Comparison of ENCODE assay signal across 10 cellular contexts in genomic region chr21:46142581-46143473, GRCh38. TPM values are rescaled to one million over a fixed set of nuclear protein-coding genes. Genes with fewer than 3 reads are reported as not detected.
DNase-seq lines count a peak whose midpoint lies in the region; ATAC-seq, FAIRE-seq and TF ChIP-seq lines count a peak whose summit lies in the region.
"Had no signal": no experiment of that assay in that cellular context is flagged by ENCODE, and none has a peak within 500 bp of the region (broad histone marks: within the 10 kb centered on the region; RNA-seq: fewer than 3 reads in every experiment).

No MANE protein-coding gene starts in this region.

- TF ChIP-seq CTCF in HepG2 (CRISPR knock-in tag; IDR thresholded peaks at IDR 0.05) (no peak), vagina (IDR thresholded peaks at IDR 0.05) (no peak)

- peak; percentile 22 to 33; a peak in 1 of 4 replicates for TF ChIP-seq POLR2A in HepG2 (IDR thresholded peaks at IDR 0.05; ENCODE audit: insufficient read depth in 1 of 2, low read depth in 2 of 2, low read length in 2 of 2)
- TF ChIP-seq POLR2A in vagina (IDR thresholded peaks at IDR 0.05): no peak

- H3K36me3 Mint-ChIP-seq in activated naive CD4-positive, alpha-beta T cell treated with anti-CD3 and anti-CD28 coated beads, Interleukin-2, amount 10 ng/mL, durations not matched to agents 7 days and 5 days: no peaks in the 10 kb centered on the region
- H3K36me3 Mint-ChIP-seq in activated T-helper 17 cell treated with anti-CD3 and anti-CD28 coated beads, Interleukin-2, amount 50 U/mL, for 72 hours (ENCODE audit: low read depth): no peaks in the 10 kb centered on the region

- no peak for ATAC-seq in activated T-helper 17 cell treated with anti-CD3 and anti-CD28 coated beads, Interleukin-2, amount 50 U/mL, for 72 hours (replicated peaks)
- ATAC-seq in HepG2: no peak

- H3K79me2 ChIP-seq in HepG2 (ENCODE audit: insufficient read depth, low read length): no peaks in the 10 kb centered on the region

- H4K20me1 ChIP-seq in HepG2 (ENCODE audit: insufficient read depth, low read length): peaks cover 13% of the 10 kb centered on the region; the same call in 1 of the 2 replicates

- CTCF ChIA-PET in activated naive CD4-positive, alpha-beta T cell treated with anti-CD3 and anti-CD28 coated beads, Interleukin-2, amount 10 ng/mL, durations not matched to agents 7 days and 5 days (lab: Charles Lee): interaction anchor here (0.8 to 2.8 kb wide), 18 partner anchors 11 to 495 kb away, joined by 3 to 12 read pairs (median 4); partner anchors contain the start of gene C21orf58
- CTCF ChIA-PET in HepG2 (lab: Yijun Ruan, JAX; ENCODE audit: low intra/inter-chr PET ratio, low total read pairs): no interaction called here

- no TSS peak for BruUV-seq in HepG2 (replicated peaks; lab: Mats Ljungman, UMichigan)

- H3K27me3 ChIP-seq in HepG2 (ENCODE audit: control insufficient read depth in 1 of 2, insufficient read depth in 2 of 2, low read length in 2 of 2) (no peaks in the 10 kb centered on the region), vagina (no peaks in the 10 kb centered on the region)
- H3K27me3 ChIP-seq: ascending aorta, upper lobe of left lung had no signal

- H3K27ac Mint-ChIP-seq in activated naive CD4-positive, alpha-beta T cell treated with anti-CD3 and anti-CD28 coated beads, Interleukin-2, amount 10 ng/mL, durations not matched to agents 7 days and 5 days: peak overlapping the region; percentile 42
- peak overlapping the region; percentile 93 for H3K27ac Mint-ChIP-seq in activated T-helper 17 cell treated with anti-CD3 and anti-CD28 coated beads, Interleukin-2, amount 50 U/mL, for 72 hours

- H3K4me3 ChIP-seq in HepG2 (replicated peaks in 1 of 3; ENCODE audit: insufficient read depth in 1 of 3, low read depth in 2 of 3, low read length in 3 of 3): no peak overlapping the region
- no peak overlapping the region for H3K4me3 ChIP-seq in vagina

- intact Hi-C loops in HepG2 (cut with micrococcal nuclease; ENCODE audit: unreplicated experiment) (no loop called here), vagina (cut with DNase I) (loop anchor here (10.0 kb wide), 1 partner anchor 82 kb away; the partner anchor contains the start of gene LSS)

- POLR2A ChIA-PET in HepG2 (lab: Yijun Ruan, JAX): interaction anchor here (0.8 to 2.7 kb wide), 5 partner anchors 10 to 234 kb away, joined by 3 to 13 read pairs (median 7); partner anchors contain the start of gene FTCD

- no peak for TF ChIP-seq RAD21 in HepG2 (CRISPR knock-in tag; IDR thresholded peaks at IDR 0.05)

- H3K4me2 ChIP-seq in HepG2 (ENCODE audit: low read depth, low read length): no peak overlapping the region

- TF ChIP-seq EP300 in HepG2 (IDR thresholded peaks at IDR 0.05; ENCODE audit: low read depth in 2 of 2, low read length in 2 of 2) (no peak), HepG2 (CRISPR knock-in tag; IDR thresholded peaks at IDR 0.05; ENCODE audit: borderline replicate concordance) (no peak)

- 96% methylated on average over 20 of the region's 21 CpGs for WGBS in HepG2 (ENCODE audit: low lambda C conversion rate)

- H3K4me3 Mint-ChIP-seq in activated naive CD4-positive, alpha-beta T cell treated with anti-CD3 and anti-CD28 coated beads, Interleukin-2, amount 10 ng/mL, durations not matched to agents 7 days and 5 days: no peak overlapping the region
- peak overlapping the region; percentile 85 for H3K4me3 Mint-ChIP-seq in activated T-helper 17 cell treated with anti-CD3 and anti-CD28 coated beads, Interleukin-2, amount 50 U/mL, for 72 hours

- H3K4me1 ChIP-seq in HepG2 (ENCODE audit: insufficient read depth, low read length) (peaks cover 15% of the 10 kb centered on the region), vagina (peaks cover 7% of the 10 kb centered on the region)
- H3K4me1 ChIP-seq: ascending aorta had no signal

- H3K4me1 Mint-ChIP-seq in activated naive CD4-positive, alpha-beta T cell treated with anti-CD3 and anti-CD28 coated beads, Interleukin-2, amount 10 ng/mL, durations not matched to agents 7 days and 5 days: peaks cover 11% of the 10 kb centered on the region
- no peaks in the 10 kb centered on the region for H3K4me1 Mint-ChIP-seq in activated T-helper 17 cell treated with anti-CD3 and anti-CD28 coated beads, Interleukin-2, amount 50 U/mL, for 72 hours

- H2AFZ ChIP-seq in HepG2 (ENCODE audit: low read length): no peak overlapping the region

- H3K36me3 ChIP-seq in HepG2 (replicated peaks in 1 of 2; ENCODE audit: control insufficient read depth in 1 of 2, insufficient read depth in 2 of 2, low read length in 2 of 2) (peaks cover 14 to 31% of the 10 kb centered on the region in 2 experiments; a peak in 4 of 5 replicates), vagina (no peaks in the 10 kb centered on the region)
- H3K36me3 ChIP-seq: ascending aorta, upper lobe of left lung had no signal

- no peak for FAIRE-seq in HepG2 (lab: Jason Lieb, UNC)

- in situ Hi-C loops in HepG2 (cut with HindIII; ENCODE audit: extremely low pct_ligation_motif_present, low pct_unique_long_range_greater_than_20kb): no loop called here

- H3K27ac ChIP-seq in HepG2 (ENCODE audit: extremely low read length, insufficient read depth, low read length): no peak overlapping the region
- H3K27ac ChIP-seq in vagina: peak overlapping the region; percentile 90

- H3K9me3 Mint-ChIP-seq in activated naive CD4-positive, alpha-beta T cell treated with anti-CD3 and anti-CD28 coated beads, Interleukin-2, amount 10 ng/mL, durations not matched to agents 7 days and 5 days: no peaks in the 10 kb centered on the region
- no peaks in the 10 kb centered on the region for H3K9me3 Mint-ChIP-seq in activated T-helper 17 cell treated with anti-CD3 and anti-CD28 coated beads, Interleukin-2, amount 50 U/mL, for 72 hours

- peak; percentile 41 for DNase-seq in activated naive CD4-positive, alpha-beta T cell treated with anti-CD3 and anti-CD28 coated beads, Interleukin-2, amount 10 ng/mL, durations not matched to agents 7 days and 5 days
- DNase-seq in activated naive CD4-positive, alpha-beta T cell treated with anti-CD3 and anti-CD28 coated beads, Interleukin-2, amount 50 U/mL, for 16 hours: no peak
- DNase-seq in HepG2 (ENCODE audit: low spot score) (no peak), vagina (ENCODE audit: extremely low spot score in 2 of 2) (no peak), DMS79 (lab: John Stamatoyannopoulos, UW) (no peak), LoVo (ENCODE audit: low spot score) (no peak), inferior parietal cortex (ENCODE audit: extremely low spot score) (no peak)

- peaks cover 12% of the 10 kb centered on the region for H3K27me3 Mint-ChIP-seq in activated naive CD4-positive, alpha-beta T cell treated with anti-CD3 and anti-CD28 coated beads, Interleukin-2, amount 10 ng/mL, durations not matched to agents 7 days and 5 days
- H3K27me3 Mint-ChIP-seq in activated T-helper 17 cell treated with anti-CD3 and anti-CD28 coated beads, Interleukin-2, amount 50 U/mL, for 72 hours: peaks cover 3% of the 10 kb centered on the region

- no peak overlapping the region for H3K9ac ChIP-seq in HepG2 (ENCODE audit: insufficient read depth, low read depth, low read length)

- H3K9me3 ChIP-seq in HepG2 (ENCODE audit: low read length) (no peaks in the 10 kb centered on the region), vagina (no peaks in the 10 kb centered on the region)
- H3K9me3 ChIP-seq: ascending aorta, upper lobe of left lung had no signal

RNA-seq across cellular contexts. Expression of gene FTCD, which starts 12.6 kb away (rescaled TPM):
- total RNA-seq in activated T-helper 17 cell treated with anti-CD3 and anti-CD28 coated beads, Interleukin-2, amount 50 U/mL, for 72 hours: under 1 TPM in 1 of 2 donors, not detected in 1; 0.24 TPM
- total RNA-seq in HepG2 (2016; rRNA removed; fragmentation: Illumina TruSeq; extraction: Trizol) (78.5 and 105 TPM in 2 replicates), vagina (not detected)
- 13.1 and 13.2 TPM in 2 replicates for total RNA-seq in HepG2 (2016; cell fraction: cytosol; rRNA removed; fragmentation: Illumina TruSeq; extraction: Trizol; ENCODE audit: low read depth)
- 61.2 and 115 TPM in 2 replicates for total RNA-seq in HepG2 (2016; cell fraction: insoluble cytoplasmic fraction; rRNA removed; fragmentation: Illumina TruSeq; extraction: Trizol)
- total RNA-seq in HepG2 (2016; cell fraction: membrane; rRNA removed; fragmentation: Illumina TruSeq; extraction: Trizol): 21.0 and 27.4 TPM in 2 replicates
- total RNA-seq in HepG2 (2016; cell fraction: nucleus; rRNA removed; fragmentation: Illumina TruSeq; extraction: Trizol): 94.5 and 110 TPM in 2 replicates
- 75.7 and 112 TPM in 2 replicates for polyA plus RNA-seq in HepG2 (2011; rRNA removed)
- polyA plus RNA-seq in HepG2 (2011; cell fraction: cytosol; rRNA removed): 34.7 and 61.2 TPM in 2 replicates
- polyA plus RNA-seq in HepG2 (2011; cell fraction: nucleus; rRNA removed): 656 and 751 TPM in 2 replicates
- polyA plus RNA-seq in HepG2 (2012): 108 and 140 TPM in 2 replicates
- polyA plus RNA-seq in HepG2 (2016; cell fraction: cytosol; fragmentation: Illumina TruSeq; extraction: Trizol; ENCODE audit: low read depth): 11.0 and 12.4 TPM in 2 replicates
- polyA plus RNA-seq in HepG2 (2016; cell fraction: insoluble cytoplasmic fraction; fragmentation: Illumina TruSeq; extraction: Trizol; ENCODE audit: low read depth): 47.9 and 52.0 TPM in 2 replicates
- polyA plus RNA-seq in HepG2 (2016; cell fraction: membrane; fragmentation: Illumina TruSeq; extraction: Trizol; ENCODE audit: low read depth): 11.9 and 17.7 TPM in 2 replicates
- 369 and 379 TPM in 2 replicates for polyA plus RNA-seq in HepG2 (2016; cell fraction: nucleus; fragmentation: Illumina TruSeq; extraction: Trizol; ENCODE audit: insufficient read depth, low read depth)
- polyA minus RNA-seq in HepG2 (2011; rRNA and poly(A)+ RNA removed; ENCODE audit: low replicate concordance): 0.42 and 84.7 TPM in 2 replicates
- 33.3 and 39.2 TPM in 2 replicates for polyA minus RNA-seq in HepG2 (2011; cell fraction: cytosol; rRNA and poly(A)+ RNA removed)
- 93.9 and 118 TPM in 2 replicates for polyA minus RNA-seq in HepG2 (2011; cell fraction: nucleus; rRNA and poly(A)+ RNA removed)

RNA-seq across cellular contexts. Expression of gene SPATC1L, which starts 41.4 kb away (rescaled TPM):
- 1 to 10 TPM; 3.8 to 6.7 TPM for total RNA-seq in activated T-helper 17 cell treated with anti-CD3 and anti-CD28 coated beads, Interleukin-2, amount 50 U/mL, for 72 hours
- total RNA-seq in HepG2 (2016; rRNA removed; fragmentation: Illumina TruSeq; extraction: Trizol) (2.8 and 3.3 TPM in 2 replicates), vagina (5.2 TPM)
- 2.1 and 2.7 TPM in 2 replicates for total RNA-seq in HepG2 (2016; cell fraction: cytosol; rRNA removed; fragmentation: Illumina TruSeq; extraction: Trizol; ENCODE audit: low read depth)
- 3.0 and 3.3 TPM in 2 replicates for total RNA-seq in HepG2 (2016; cell fraction: insoluble cytoplasmic fraction; rRNA removed; fragmentation: Illumina TruSeq; extraction: Trizol)
- 3.0 and 3.8 TPM in 2 replicates for total RNA-seq in HepG2 (2016; cell fraction: membrane; rRNA removed; fragmentation: Illumina TruSeq; extraction: Trizol)
- 1.5 and 1.7 TPM in 2 replicates for total RNA-seq in HepG2 (2016; cell fraction: nucleus; rRNA removed; fragmentation: Illumina TruSeq; extraction: Trizol)
- polyA plus RNA-seq in HepG2 (2011; rRNA removed): 1.4 and 2.6 TPM in 2 replicates
- polyA plus RNA-seq in HepG2 (2011; cell fraction: cytosol; rRNA removed): 1.4 and 2.8 TPM in 2 replicates
- 9.6 and 9.7 TPM in 2 replicates for polyA plus RNA-seq in HepG2 (2011; cell fraction: nucleus; rRNA removed)
- polyA plus RNA-seq in HepG2 (2012): 7.3 and 10.9 TPM in 2 replicates
- 5.4 and 5.7 TPM in 2 replicates for polyA plus RNA-seq in HepG2 (2016; cell fraction: cytosol; fragmentation: Illumina TruSeq; extraction: Trizol; ENCODE audit: low read depth)
- 5.9 and 7.1 TPM in 2 replicates for polyA plus RNA-seq in HepG2 (2016; cell fraction: insoluble cytoplasmic fraction; fragmentation: Illumina TruSeq; extraction: Trizol; ENCODE audit: low read depth)
- 6.0 and 7.3 TPM in 2 replicates for polyA plus RNA-seq in HepG2 (2016; cell fraction: membrane; fragmentation: Illumina TruSeq; extraction: Trizol; ENCODE audit: low read depth)
- polyA plus RNA-seq in HepG2 (2016; cell fraction: nucleus; fragmentation: Illumina TruSeq; extraction: Trizol; ENCODE audit: insufficient read depth, low read depth): 5.8 and 6.5 TPM in 2 replicates
- polyA minus RNA-seq in HepG2 (2011; rRNA and poly(A)+ RNA removed; ENCODE audit: low replicate concordance): 2.4 and 3.4 TPM in 2 replicates
- polyA minus RNA-seq in HepG2 (2011; cell fraction: cytosol; rRNA and poly(A)+ RNA removed): 3.4 and 5.6 TPM in 2 replicates
- polyA minus RNA-seq in HepG2 (2011; cell fraction: nucleus; rRNA and poly(A)+ RNA removed): 0.77 and 1.6 TPM in 2 replicates

RNA-seq across cellular contexts. Expression of gene COL6A2, which starts 44.9 kb away (rescaled TPM):
- 10 to 100 TPM in 1 of 2 donors, 1 to 10 TPM in 1; 3.3 to 10.1 TPM for total RNA-seq in activated T-helper 17 cell treated with anti-CD3 and anti-CD28 coated beads, Interleukin-2, amount 50 U/mL, for 72 hours
- total RNA-seq in HepG2 (2016; rRNA removed; fragmentation: Illumina TruSeq; extraction: Trizol) (0.07 and 0.14 TPM in 2 replicates), vagina (535 TPM)
- total RNA-seq in HepG2 (2016; cell fraction: cytosol; rRNA removed; fragmentation: Illumina TruSeq; extraction: Trizol; ENCODE audit: low read depth): not detected in 2 replicates
- 0.06 TPM in 1 of 2 replicates, not detected in the other for total RNA-seq in HepG2 (2016; cell fraction: insoluble cytoplasmic fraction; rRNA removed; fragmentation: Illumina TruSeq; extraction: Trizol)
- not detected in 2 replicates for total RNA-seq in HepG2 (2016; cell fraction: membrane; rRNA removed; fragmentation: Illumina TruSeq; extraction: Trizol)
- total RNA-seq in HepG2 (2016; cell fraction: nucleus; rRNA removed; fragmentation: Illumina TruSeq; extraction: Trizol): 0.13 and 0.22 TPM in 2 replicates
- 0.41 and 1.6 TPM in 2 replicates for polyA plus RNA-seq in HepG2 (2011; rRNA removed)
- polyA plus RNA-seq in HepG2 (2011; cell fraction: cytosol; rRNA removed): 0.27 and 0.31 TPM in 2 replicates
- 8.5 and 10.4 TPM in 2 replicates for polyA plus RNA-seq in HepG2 (2011; cell fraction: nucleus; rRNA removed)
- 0.36 and 0.81 TPM in 2 replicates for polyA plus RNA-seq in HepG2 (2012)
- polyA plus RNA-seq in HepG2 (2016; cell fraction: cytosol; fragmentation: Illumina TruSeq; extraction: Trizol; ENCODE audit: low read depth): not detected in 2 replicates
- polyA plus RNA-seq in HepG2 (2016; cell fraction: insoluble cytoplasmic fraction; fragmentation: Illumina TruSeq; extraction: Trizol; ENCODE audit: low read depth): not detected in 2 replicates
- not detected in 2 replicates for polyA plus RNA-seq in HepG2 (2016; cell fraction: membrane; fragmentation: Illumina TruSeq; extraction: Trizol; ENCODE audit: low read depth)
- 0.48 and 0.69 TPM in 2 replicates for polyA plus RNA-seq in HepG2 (2016; cell fraction: nucleus; fragmentation: Illumina TruSeq; extraction: Trizol; ENCODE audit: insufficient read depth, low read depth)
- polyA minus RNA-seq in HepG2 (2011; rRNA and poly(A)+ RNA removed; ENCODE audit: low replicate concordance): 0.44 TPM in 1 of 2 replicates, not detected in the other
- not detected in 2 replicates for polyA minus RNA-seq in HepG2 (2011; cell fraction: cytosol; rRNA and poly(A)+ RNA removed)
- polyA minus RNA-seq in HepG2 (2011; cell fraction: nucleus; rRNA and poly(A)+ RNA removed): 0.52 and 1.2 TPM in 2 replicates

Comparison
In these comparisons a context has a peak if more than half of its experiments do, and no peak if none do; other contexts are left out.
1. POLR2A ChIP-seq: peak in HepG2 (2 of 2); none in vagina (0 of 2).
2. RNA of gene FTCD, which starts 12.6 kb away (total RNA-seq): 13.1 to 115 TPM in HepG2; 0.24 TPM in activated T-helper 17 cell treated with anti-CD3 and anti-CD28 coated beads, Interleukin-2, amount 50 U/mL, for 72 hours and not detected in vagina (single experiment); every median in the first group is over 10 times any median in the second.
3. RNA of gene COL6A2, which starts 44.9 kb away (total RNA-seq): 535 TPM in vagina (single experiment); 3.3 to 10.1 TPM in activated T-helper 17 cell treated with anti-CD3 and anti-CD28 coated beads, Interleukin-2, amount 50 U/mL, for 72 hours and 0.06 to 0.22 TPM in HepG2; every median in the first group is over 10 times any median in the second.